ENCODE assay signal across 7 cellular contexts in the genomic region with DNA sequence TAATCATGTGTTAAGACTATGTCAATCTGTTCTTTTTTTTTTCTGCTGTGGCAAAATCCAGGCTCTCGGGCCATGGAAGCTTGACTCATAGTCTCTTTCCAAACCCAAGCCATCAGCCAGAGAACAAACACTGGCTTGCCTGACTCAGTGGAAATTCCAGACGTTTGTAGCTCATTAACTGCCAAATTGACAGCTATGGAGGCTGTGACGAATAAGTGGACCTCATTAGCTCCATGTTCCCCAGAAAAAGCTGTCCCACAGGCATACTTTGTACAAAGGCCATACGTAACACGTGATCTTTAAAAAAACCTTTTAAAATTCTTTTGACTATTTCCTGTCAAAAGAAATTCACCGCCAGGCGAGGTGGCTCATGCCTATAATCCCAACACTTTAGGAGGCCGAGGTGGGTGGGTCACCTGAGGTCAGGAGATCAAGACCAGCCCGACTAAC. TPM values are rescaled to one million over a fixed set of nuclear protein-coding genes. Genes with fewer than 3 reads are reported as not detected.
DNase-seq lines count a peak whose midpoint lies in the region; ATAC-seq and TF ChIP-seq lines count a peak whose summit lies in the region.

No MANE protein-coding gene starts in this region.

- DNase-seq in GM04503 (ENCODE audit: low read depth) (peak; percentile 97), RWPE1 (ENCODE audit: low spot score) (peak; percentile 92), fibroblast of villous mesenchyme (ENCODE audit: low read depth) (peak; percentile 89), skeletal muscle cell (ENCODE audit: low read depth) (peak; percentile 87), NCI-H526 (lab: John Stamatoyannopoulos, UW) (no peak)
- no peak for DNase-seq in activated CD4-positive, CD25-positive, alpha-beta regulatory T cell treated with anti-CD3 and anti-CD28 coated beads, Interleukin-2, amount 50 U/mL, for 72 hours

- no peak overlapping the region for H3K4me3 ChIP-seq in fibroblast of villous mesenchyme (ENCODE audit: low read depth, low read length)
- H3K4me3 ChIP-seq in skeletal muscle cell (ENCODE audit: low read depth, low read length): no peak overlapping the region

- ATAC-seq in GM19351 (IDR thresholded peaks at IDR 0.05; ENCODE audit: unreplicated experiment): no peak

- TF ChIP-seq CTCF in RWPE1 (conservative IDR thresholded peaks at IDR 0.05; ENCODE audit: low read depth) (no peak), fibroblast of villous mesenchyme (IDR thresholded peaks at IDR 0.05; ENCODE audit: insufficient read depth, low read depth, low read length) (no peak)

- peak overlapping the region; percentile 94 for H3K27ac ChIP-seq in RWPE1

- POLR2A ChIA-PET in RWPE1 (lab: Yijun Ruan, JAX; ENCODE audit: low non-redundant PET): no interaction called here

- CTCF ChIA-PET in RWPE1 (lab: Yijun Ruan, JAX): no interaction called here

RNA-seq across cellular contexts. Expression of a gene that starts 8.0 kb away (rescaled TPM):
- total RNA-seq in fibroblast of villous mesenchyme: 60.9 and 108 TPM in 2 replicates

RNA-seq across cellular contexts. Expression of a gene that starts 28.5 kb away (rescaled TPM):
- total RNA-seq in fibroblast of villous mesenchyme: 83.8 and 117 TPM in 2 replicates

RNA-seq across cellular contexts. Expression of a gene that starts 38.5 kb away (rescaled TPM):
- total RNA-seq in fibroblast of villous mesenchyme: not detected in 2 replicates

Comparison
In these comparisons a context has a peak if more than half of its experiments do, and no peak if none do; other contexts are left out.
1. DNase-seq: peak in GM04503 (single experiment), RWPE1 (single experiment), fibroblast of villous mesenchyme (single experiment) and skeletal muscle cell (single experiment); none in activated CD4-positive, CD25-positive, alpha-beta regulatory T cell treated with anti-CD3 and anti-CD28 coated beads, Interleukin-2, amount 50 U/mL, for 72 hours (single experiment) and NCI-H526 (0 of 2).